33 cellular contexts compared by ENCODE assay signal in the genomic region with DNA sequence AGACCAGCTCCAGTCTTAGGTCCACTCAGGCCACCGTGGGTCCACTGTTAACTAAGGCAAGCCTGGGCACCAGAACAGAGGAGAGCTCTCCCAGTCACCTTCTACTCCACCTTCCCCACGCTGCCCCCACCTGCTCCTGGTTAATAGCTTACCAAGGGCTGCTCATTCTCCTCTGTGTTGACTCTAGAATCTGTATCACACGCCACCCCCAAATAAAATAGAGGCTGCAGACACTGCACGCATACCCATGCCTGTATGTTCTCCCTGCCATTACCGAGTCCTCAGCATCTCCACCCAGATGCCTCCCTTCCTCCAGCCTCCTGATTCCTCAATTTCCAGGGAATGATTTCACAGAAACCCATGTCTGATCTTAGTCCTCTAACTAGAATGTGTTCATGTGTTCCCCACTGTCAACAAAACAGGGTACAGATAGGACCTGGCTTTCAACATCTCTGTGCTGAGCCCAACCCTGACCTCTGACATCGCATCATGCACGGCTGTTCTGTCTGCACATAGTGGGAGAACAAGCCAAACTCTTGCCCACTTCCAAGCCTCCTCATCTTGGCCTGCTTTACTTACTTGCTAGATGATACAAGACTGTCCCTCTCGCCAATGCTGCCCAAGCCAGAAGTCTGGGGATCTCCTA. TPM values are rescaled to one million over a fixed set of nuclear protein-coding genes. Genes with fewer than 3 reads are reported as not detected.
DNase-seq lines count a peak whose midpoint lies in the region; TF ChIP-seq lines count a peak whose summit lies in the region.
"Had no signal": no experiment of that assay in that cellular context is flagged by ENCODE, and none has a peak within 500 bp of the region (broad histone marks: within the 10 kb centered on the region; RNA-seq: fewer than 3 reads in every experiment).

No MANE protein-coding gene starts in this region.

- no peaks in the 10 kb centered on the region for H3K27me3 Mint-ChIP-seq in T-helper 2 cell treated with Interferon-gamma antibody and Interleukin-4, amounts not matched to agents 5 μg/mL and 100 μg/mL, for 36 hours (ENCODE audit: low read depth)
- H3K27me3 Mint-ChIP-seq: activated CD4-positive, alpha-beta T cell treated with anti-CD3 and anti-CD28 coated beads, Interleukin-2, amount 10 ng/mL, durations not matched to agents 7 days and 5 days; activated CD8-positive, alpha-beta memory T cell treated with anti-CD3 and anti-CD28 coated beads, Interleukin-2, amount 10 ng/mL, durations not matched to agents 7 days and 5 days; naive thymus-derived CD8-positive, alpha-beta T cell had no signal

- DNase-seq in COLO668 (lab: John Stamatoyannopoulos, UW; ENCODE audit: unreplicated experiment) (peak; percentile 80), HT-29 (ENCODE audit: low spot score) (peak; percentile 49), colonic mucosa (peak; percentile 73), mesenteric fat pad (ENCODE audit: low spot score) (peak; percentile 73), anterior cingulate cortex (lab: John Stamatoyannopoulos, UW) (no peak), ACHN (no peak)
- no peak for DNase-seq in stimulated activated CD4-positive, alpha-beta T cell treated with anti-CD3 and anti-CD28 coated beads, Interleukin-4, amount 100 ng/mL, for 4 hours
- no peak for DNase-seq in T-helper 2 cell treated with Interferon-gamma antibody and Interleukin-4, amounts not matched to agents 5 μg/mL and 100 μg/mL, for 36 hours (ENCODE audit: low spot score)
- DNase-seq: activated CD4-positive, alpha-beta T cell treated with anti-CD3 and anti-CD28 coated beads, Interleukin-2, amount 10 ng/mL, durations not matched to agents 7 days and 5 days; activated CD8-positive, alpha-beta memory T cell treated with anti-CD3 and anti-CD28 coated beads, Interleukin-2, amount 10 ng/mL, durations not matched to agents 7 days and 5 days; activated naive CD4-positive, alpha-beta T cell treated with Interleukin-2 at 50 U/mL for 16 hours; activated T-cell treated with anti-CD3 and anti-CD28 coated beads, Interleukin-2, amount 50 U/mL, for 72 hours; adrenal gland; COR-L47; cortex of kidney; DND-41; GM23248; heart left ventricle; IMR-90; naive thymus-derived CD8-positive, alpha-beta T cell; NCI-H146; NCI-H2171; NCI-H510A treated with DMSO at 0.1 percent for 48 hours; nucleus accumbens; retina; SHP77 treated with DMSO at 0.1 percent for 48 hours; small intestine; stimulated activated CD4-positive, alpha-beta T cell treated with anti-CD3 and anti-CD28 coated beads, Interleukin-1b, Interleukin-23, amount 100 ng/mL, for 48 hours; T1000; trophoblast cell had no signal

- no peak overlapping the region for H3K27ac ChIP-seq in colonic mucosa
- H3K27ac ChIP-seq: adrenal gland, BLaER1, breast epithelium, GM23248, heart left ventricle had no signal

- H3K4me1 ChIP-seq in colonic mucosa: peaks cover 9% of the 10 kb centered on the region
- H3K4me1 ChIP-seq: adrenal gland, BLaER1, breast epithelium had no signal

- no peaks in the 10 kb centered on the region for H3K9me3 Mint-ChIP-seq in T-helper 2 cell treated with Interferon-gamma antibody and Interleukin-4, amounts not matched to agents 5 μg/mL and 100 μg/mL, for 36 hours
- H3K9me3 Mint-ChIP-seq: activated CD4-positive, alpha-beta T cell treated with anti-CD3 and anti-CD28 coated beads, Interleukin-2, amount 10 ng/mL, durations not matched to agents 7 days and 5 days; activated T-cell treated with anti-CD3 and anti-CD28 coated beads, Interleukin-2, amount 50 U/mL, for 72 hours; mesothelial cell of epicardium; naive thymus-derived CD8-positive, alpha-beta T cell had no signal

- H3K36me3 Mint-ChIP-seq in T-helper 2 cell treated with Interferon-gamma antibody and Interleukin-4, amounts not matched to agents 5 μg/mL and 100 μg/mL, for 36 hours (ENCODE audit: low read depth): peaks cover 16% of the 10 kb centered on the region
- H3K36me3 Mint-ChIP-seq: naive thymus-derived CD8-positive, alpha-beta T cell had no signal

- H3K27me3 ChIP-seq in colonic mucosa: no peaks in the 10 kb centered on the region
- H3K27me3 ChIP-seq: adrenal gland, BLaER1, breast epithelium, heart left ventricle had no signal

- in situ Hi-C loops in ACHN (cut with HindIII; ENCODE audit: low pct_ligation_motif_present, low pct_unique_long_range_greater_than_20kb, low sequenced_read_pairs): no loop called here

- no peak overlapping the region for H3K4me3 Mint-ChIP-seq in T-helper 2 cell treated with Interferon-gamma antibody and Interleukin-4, amounts not matched to agents 5 μg/mL and 100 μg/mL, for 36 hours
- H3K4me3 Mint-ChIP-seq: activated CD4-positive, alpha-beta T cell treated with anti-CD3 and anti-CD28 coated beads, Interleukin-2, amount 10 ng/mL, durations not matched to agents 7 days and 5 days; activated CD8-positive, alpha-beta memory T cell treated with anti-CD3 and anti-CD28 coated beads, Interleukin-2, amount 10 ng/mL, durations not matched to agents 7 days and 5 days; activated T-cell treated with anti-CD3 and anti-CD28 coated beads, Interleukin-2, amount 50 U/mL, for 72 hours; mesothelial cell of epicardium; naive thymus-derived CD8-positive, alpha-beta T cell had no signal

- TF ChIP-seq CTCF in colonic mucosa (IDR thresholded peaks at IDR 0.05): no peak

- no peak overlapping the region for H3K9ac ChIP-seq in colonic mucosa (ENCODE audit: low read depth in 2 of 2, low read length in 2 of 2)
- H3K9ac ChIP-seq: BLaER1, GM23248 had no signal

- H3K27ac Mint-ChIP-seq in T-helper 2 cell treated with Interferon-gamma antibody and Interleukin-4, amounts not matched to agents 5 μg/mL and 100 μg/mL, for 36 hours: no peak overlapping the region
- H3K27ac Mint-ChIP-seq: activated CD4-positive, alpha-beta T cell treated with anti-CD3 and anti-CD28 coated beads, Interleukin-2, amount 10 ng/mL, durations not matched to agents 7 days and 5 days; activated CD8-positive, alpha-beta memory T cell treated with anti-CD3 and anti-CD28 coated beads, Interleukin-2, amount 10 ng/mL, durations not matched to agents 7 days and 5 days; activated T-cell treated with anti-CD3 and anti-CD28 coated beads, Interleukin-2, amount 50 U/mL, for 72 hours; mesothelial cell of epicardium had no signal

- no peak overlapping the region for H3K4me3 ChIP-seq in colonic mucosa
- H3K4me3 ChIP-seq: adrenal gland, BLaER1, breast epithelium, GM23248, heart left ventricle had no signal

- H3K4me1 Mint-ChIP-seq in T-helper 2 cell treated with Interferon-gamma antibody and Interleukin-4, amounts not matched to agents 5 μg/mL and 100 μg/mL, for 36 hours (ENCODE audit: low read depth): peaks cover 3% of the 10 kb centered on the region
- H3K4me1 Mint-ChIP-seq: activated CD4-positive, alpha-beta T cell treated with anti-CD3 and anti-CD28 coated beads, Interleukin-2, amount 10 ng/mL, durations not matched to agents 7 days and 5 days; activated CD8-positive, alpha-beta memory T cell treated with anti-CD3 and anti-CD28 coated beads, Interleukin-2, amount 10 ng/mL, durations not matched to agents 7 days and 5 days; naive thymus-derived CD8-positive, alpha-beta T cell had no signal

- intact Hi-C loops in colonic mucosa (cut with DNase I): no loop called here

- no peaks in the 10 kb centered on the region for H3K36me3 ChIP-seq in colonic mucosa
- H3K36me3 ChIP-seq: adrenal gland, breast epithelium had no signal

- no peaks in the 10 kb centered on the region for H3K9me3 ChIP-seq in colonic mucosa
- H3K9me3 ChIP-seq: adrenal gland, BLaER1, breast epithelium, heart left ventricle had no signal

RNA-seq across cellular contexts. Expression of gene SMCO4, which starts 49.8 kb away (rescaled TPM):
- 24.6 and 36.4 TPM in 2 replicates for total RNA-seq in HT-29 (2014; rRNA removed; shearing (Covaris generic))
- 10 to 100 TPM; 47.2 to 73.7 TPM for total RNA-seq in colonic mucosa
- total RNA-seq in mesenteric fat pad: 17.3 TPM

Comparison
In these comparisons a context has a peak if more than half of its experiments do, and no peak if none do; other contexts are left out.
1. DNase-seq: peak in COLO668 (single experiment), HT-29 (single experiment), colonic mucosa (single experiment) and mesenteric fat pad (single experiment); none in anterior cingulate cortex (0 of 58), ACHN (single experiment), stimulated activated CD4-positive, alpha-beta T cell treated with anti-CD3 and anti-CD28 coated beads, Interleukin-4, amount 100 ng/mL, for 4 hours (0 of 2) and T-helper 2 cell treated with Interferon-gamma antibody and Interleukin-4, amounts not matched to agents 5 μg/mL and 100 μg/mL, for 36 hours (single experiment).